Comparison of ENCODE assay signal across 30 cellular contexts in the genomic region with DNA sequence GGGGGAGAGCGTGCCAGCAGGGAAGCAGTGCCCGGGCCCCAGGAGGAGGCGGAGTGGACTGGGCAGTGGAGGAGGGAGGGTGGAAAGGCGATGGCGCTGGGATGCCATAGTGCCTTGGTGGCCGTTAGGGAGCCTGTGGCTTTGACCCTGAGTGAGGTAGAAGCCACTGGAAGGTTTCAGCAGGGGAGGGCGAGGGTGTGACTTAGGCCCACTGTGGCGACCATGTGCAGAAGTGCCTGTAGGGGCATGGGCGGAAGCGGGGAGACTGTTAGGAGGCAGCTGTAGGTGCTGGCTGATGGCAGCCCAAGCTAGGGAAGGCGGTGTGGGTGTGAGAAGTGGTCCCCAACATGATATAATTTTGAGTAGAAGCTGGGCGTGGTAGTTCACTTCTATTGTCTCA. TPM values are rescaled to one million over a fixed set of nuclear protein-coding genes. Genes with fewer than 3 reads are reported as not detected.
"Had no signal": no experiment of that assay in that cellular context is flagged by ENCODE, and none has a peak within 500 bp of the region (broad histone marks: within the 10 kb centered on the region; RNA-seq: fewer than 3 reads in every experiment).

No MANE protein-coding gene starts in this region.

- H3K4me3 ChIP-seq: colonic mucosa, esophagus squamous epithelium, gastrocnemius medialis, heart right ventricle, left lung, lower lobe of right lung had no signal

- H3K27ac ChIP-seq: colonic mucosa, epithelial cell of prostate, esophagus squamous epithelium, gastrocnemius medialis, heart right ventricle, left lung, lower lobe of right lung had no signal

- H3K36me3 ChIP-seq: colonic mucosa, esophagus squamous epithelium, gastrocnemius medialis, heart right ventricle, left lung, lower lobe of right lung had no signal

- FAIRE-seq: endometrium, islet of Langerhans, keratinocyte had no signal

- ATAC-seq: effector memory CD8-positive, alpha-beta T cell; esophagus mucosa; gastrocnemius medialis; heart right ventricle; left cardiac atrium; left lung; left ventricle myocardium superior; lower lobe of right lung had no signal

- H3K4me3 Mint-ChIP-seq: dendritic cell treated with granulocyte-macrophage colony-stimulating factor and Interleukin-4, amounts not matched to agents 40 ng/mL and 50 ng/mL, for 4 days; effector memory CD8-positive, alpha-beta T cell; endodermal cell; mesothelial cell of epicardium had no signal

- DNase-seq: colonic mucosa; cortex of kidney; effector CD8-positive, alpha-beta T cell; effector memory CD8-positive, alpha-beta T cell; endodermal cell; erythroblast; esophagus squamous epithelium; foreskin fibroblast; foreskin melanocyte; gastrocnemius medialis; glutamatergic neuron; head of caudate nucleus; heart right ventricle; hippocampal formation; left cardiac atrium; left lung; left ventricle myocardium superior; lower lobe of right lung; mesenchymal stem cell had no signal

- H3K9me3 Mint-ChIP-seq: dendritic cell treated with granulocyte-macrophage colony-stimulating factor and Interleukin-4, amounts not matched to agents 40 ng/mL and 50 ng/mL, for 4 days; effector memory CD8-positive, alpha-beta T cell; endodermal cell; mesothelial cell of epicardium had no signal

- H3K4me1 Mint-ChIP-seq: endodermal cell had no signal

- H3K4me1 ChIP-seq: colonic mucosa, esophagus squamous epithelium, gastrocnemius medialis, left lung, lower lobe of right lung had no signal

- H3K9me3 ChIP-seq: colonic mucosa, esophagus squamous epithelium, gastrocnemius medialis, heart right ventricle, left lung, lower lobe of right lung had no signal

- H3K27ac Mint-ChIP-seq: endodermal cell, mesothelial cell of epicardium had no signal

- H3K36me3 Mint-ChIP-seq: mesothelial cell of epicardium had no signal

RNA-seq across cellular contexts. Expression of a gene that starts 28.2 kb away (rescaled TPM):
- total RNA-seq: dermis microvascular lymphatic vessel endothelial cell, endodermal cell, gastrocnemius medialis, glomerular endothelial cell, heart right ventricle, kidney epithelial cell, left cardiac atrium, left ventricle myocardium superior, lower lobe of right lung, lung microvascular endothelial cell had no signal
- polyA plus RNA-seq: keratinocyte had no signal
